Comparison of ENCODE assay signal across 21 cellular contexts in genomic region chr7:106402898-106403297, GRCh38.
"Had no signal": no experiment of that assay in that cellular context is flagged by ENCODE, and none has a peak within 500 bp of the region (broad histone marks: within the 10 kb centered on the region; RNA-seq: fewer than 3 reads in every experiment).

No MANE protein-coding gene starts in this region.

- H3K4me3 Mint-ChIP-seq: dendritic cell treated with granulocyte-macrophage colony-stimulating factor and Interleukin-4, amounts not matched to agents 40 ng/mL and 50 ng/mL, for 4 days; effector memory CD8-positive, alpha-beta T cell; endodermal cell had no signal

- H3K27ac Mint-ChIP-seq: dendritic cell treated with granulocyte-macrophage colony-stimulating factor and Interleukin-4, amounts not matched to agents 40 ng/mL and 50 ng/mL, for 4 days; effector memory CD8-positive, alpha-beta T cell; endodermal cell had no signal

- H3K9me3 Mint-ChIP-seq: effector memory CD8-positive, alpha-beta T cell had no signal

- ATAC-seq: effector memory CD8-positive, alpha-beta T cell; foreskin keratinocyte; gastrocnemius medialis; gastroesophageal sphincter; heart left ventricle; heart right ventricle had no signal

- DNase-seq: colonic mucosa; cortex of kidney; dermis blood vessel endothelial cell; dorsolateral prefrontal cortex; effector CD4-positive, alpha-beta T cell; effector CD8-positive, alpha-beta T cell; effector memory CD4-positive, alpha-beta T cell; effector memory CD8-positive, alpha-beta T cell; endodermal cell; erythroblast; esophagus squamous epithelium; foreskin fibroblast; foreskin keratinocyte; foreskin melanocyte; gastrocnemius medialis; glutamatergic neuron; head of caudate nucleus; heart left ventricle; heart right ventricle had no signal
